ENCODE assay signal across 29 cellular contexts in genomic region chr10:5670662-5671375, GRCh38.
"Had no signal": no experiment of that assay in that cellular context is flagged by ENCODE, and none has a peak within 500 bp of the region (broad histone marks: within the 10 kb centered on the region; RNA-seq: fewer than 3 reads in every experiment).

No MANE protein-coding gene starts in this region.

- H3K4me3 ChIP-seq: ascending aorta, breast epithelium, cardiac muscle cell, colonic mucosa had no signal

- ATAC-seq: activated CD8-positive, alpha-beta T cell treated with anti-CD3 and anti-CD28 coated beads for 36 hours; activated naive CD4-positive, alpha-beta T cell treated with anti-CD3 and anti-CD28 coated beads, Interleukin-2, amount 50 U/mL, for 72 hours; activated T-cell treated with anti-CD3 and anti-CD28 coated beads, Interleukin-2, amount 50 U/mL, for 72 hours; WTC11 had no signal

- H3K27ac ChIP-seq: ascending aorta, breast epithelium, cardiac muscle cell, colonic mucosa, epithelial cell of prostate, VCaP had no signal

- H3K27me3 ChIP-seq: ascending aorta, breast epithelium, colonic mucosa had no signal

- H3K9me3 ChIP-seq: ascending aorta, colonic mucosa had no signal

- H3K36me3 ChIP-seq: ascending aorta, breast epithelium, cardiac muscle cell, colonic mucosa had no signal

- DNase-seq: activated CD4-positive, alpha-beta T cell treated with anti-CD3 and anti-CD28 coated beads for 1 hour; activated CD4-positive, alpha-beta T cell treated with anti-CD3 and anti-CD28 coated beads for 4 hours; activated CD4-positive, alpha-beta T cell treated with anti-CD3 and anti-CD28 coated beads, Interleukin-2, amount 10 ng/mL, durations not matched to agents 7 days and 5 days; activated CD4-positive, alpha-beta T cell treated with anti-CD3 and anti-CD28 coated beads, Interleukin-2, amount 50 U/mL, for 4 hours; activated CD8-positive, alpha-beta memory T cell treated with anti-CD3 and anti-CD28 coated beads for 24 hours; activated CD8-positive, alpha-beta T cell treated with anti-CD3 and anti-CD28 coated beads for 36 hours; activated gamma-delta T cell; activated naive CD4-positive, alpha-beta T cell; activated naive CD4-positive, alpha-beta T cell treated with anti-CD3 and anti-CD28 coated beads, Interleukin-2, amount 10 ng/mL, durations not matched to agents 7 days and 5 days; activated naive CD8-positive, alpha-beta T cell treated with anti-CD3 and anti-CD28 coated beads, Interleukin-2, amount 10 ng/mL, durations not matched to agents 7 days and 5 days; activated T-cell treated with anti-CD3 and anti-CD28 coated beads, Interleukin-2, amount 50 U/mL, for 24 hours; activated T-cell treated with anti-CD3 and anti-CD28 coated beads, Interleukin-2, amount 50 U/mL, for 72 hours; central memory CD4-positive, alpha-beta T cell; cerebellar nuclear complex; effector CD8-positive, alpha-beta T cell; foreskin fibroblast; hippocampal formation; T-helper 2 cell had no signal

- FAIRE-seq: endometrium, endothelial cell of umbilical vein, frontal cortex had no signal
